In the genomic region with DNA sequence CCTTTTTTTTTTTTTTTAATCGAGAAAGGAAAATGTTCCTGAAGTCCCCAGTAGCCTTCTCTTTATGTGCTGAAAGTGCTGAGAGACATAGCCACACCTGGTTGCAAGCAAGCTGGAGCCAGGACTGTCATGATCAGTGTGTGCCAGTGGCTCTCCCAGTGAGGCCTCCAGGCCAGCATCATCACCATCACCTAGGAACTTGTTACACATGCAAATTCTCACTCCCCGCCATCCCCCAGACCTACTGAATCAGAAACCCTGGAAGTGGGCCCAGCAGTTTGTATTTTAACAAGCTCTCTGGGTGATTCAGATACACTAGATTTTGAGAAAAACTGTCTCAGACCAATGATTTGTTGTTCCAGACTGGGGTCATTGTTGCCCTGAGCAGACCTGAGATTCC, we compare ENCODE assay signal across 28 cellular contexts.
"Had no signal": no experiment of that assay in that cellular context is flagged by ENCODE, and none has a peak within 500 bp of the region (broad histone marks: within the 10 kb centered on the region; RNA-seq: fewer than 3 reads in every experiment).

No MANE protein-coding gene starts in this region.

- H3K36me3 Mint-ChIP-seq: activated CD4-positive, alpha-beta memory T cell treated with anti-CD3 and anti-CD28 coated beads for 36 hours; activated CD8-positive, alpha-beta memory T cell treated with anti-CD3 and anti-CD28 coated beads, Interleukin-2, amount 10 ng/mL, durations not matched to agents 7 days and 5 days; activated naive CD4-positive, alpha-beta T cell treated with anti-CD3 and anti-CD28 coated beads, Interleukin-2, amount 50 U/mL, for 24 hours; activated naive CD8-positive, alpha-beta T cell treated with anti-CD3 and anti-CD28 coated beads, Interleukin-2, amount 10 ng/mL, durations not matched to agents 7 days and 5 days had no signal

- H3K4me1 Mint-ChIP-seq: activated CD4-positive, alpha-beta T cell treated with anti-CD3 and anti-CD28 coated beads for 36 hours; activated CD4-positive, alpha-beta T cell treated with anti-CD3 and anti-CD28 coated beads, Interleukin-2, amount 10 ng/mL, durations not matched to agents 24 days and 14 days; activated CD8-positive, alpha-beta memory T cell treated with anti-CD3 and anti-CD28 coated beads, Interleukin-2, amount 10 ng/mL, durations not matched to agents 7 days and 5 days; activated naive CD4-positive, alpha-beta T cell treated with anti-CD3 and anti-CD28 coated beads, Interleukin-2, amount 50 U/mL, for 24 hours; activated naive CD8-positive, alpha-beta T cell treated with anti-CD3 and anti-CD28 coated beads, Interleukin-2, amount 10 ng/mL, durations not matched to agents 7 days and 5 days; T-helper 17 cell had no signal

- H3K4me3 ChIP-seq: body of pancreas, colonic mucosa, esophagus squamous epithelium had no signal

- DNase-seq: activated CD4-positive, alpha-beta memory T cell treated with anti-CD3 and anti-CD28 coated beads for 36 hours; activated CD4-positive, alpha-beta T cell treated with anti-CD3 and anti-CD28 coated beads for 36 hours; activated CD4-positive, alpha-beta T cell treated with anti-CD3 and anti-CD28 coated beads, Interleukin-2, amount 10 ng/mL, durations not matched to agents 24 days and 14 days; activated CD4-positive, CD25-positive, alpha-beta regulatory T cell; activated CD4-positive, CD25-positive, alpha-beta regulatory T cell treated with anti-CD3 and anti-CD28 coated beads, Interleukin-2, amount 50 U/mL, for 72 hours; activated CD8-positive, alpha-beta memory T cell treated with anti-CD3 and anti-CD28 coated beads, Interleukin-2, amount 10 ng/mL, durations not matched to agents 7 days and 5 days; activated CD8-positive, alpha-beta memory T cell treated with anti-CD3 and anti-CD28 coated beads, Interleukin-2, amount 50 U/mL, for 4 hours; activated CD8-positive, alpha-beta T cell treated with anti-CD3 and anti-CD28 coated beads, Interleukin-2, amount 10 ng/mL, durations not matched to agents 7 days and 5 days; activated effector memory CD4-positive, alpha-beta T cell treated with anti-CD3 and anti-CD28 coated beads, Interleukin-2, amount 50 U/mL, for 16 hours; activated naive CD4-positive, alpha-beta T cell treated with anti-CD3 and anti-CD28 coated beads for 36 hours; activated naive CD8-positive, alpha-beta T cell treated with anti-CD3 and anti-CD28 coated beads, Interleukin-2, amount 10 ng/mL, durations not matched to agents 7 days and 5 days; activated T-cell treated with anti-CD3 and anti-CD28 coated beads, Interleukin-2, amount 50 U/mL, for 1 hour; activated T-cell treated with anti-CD3 and anti-CD28 coated beads, Interleukin-2, amount 50 U/mL, for 48 hours; amniotic stem cell; body of pancreas; caudate nucleus; colonic mucosa; effector CD8-positive, alpha-beta T cell; esophagus squamous epithelium; T-helper 1 cell; T-helper 17 cell; T1000; WERI-Rb-1 had no signal

- H3K27me3 Mint-ChIP-seq: activated CD4-positive, alpha-beta memory T cell treated with anti-CD3 and anti-CD28 coated beads for 36 hours; activated CD4-positive, alpha-beta T cell treated with anti-CD3 and anti-CD28 coated beads, Interleukin-2, amount 10 ng/mL, durations not matched to agents 24 days and 14 days; activated CD8-positive, alpha-beta memory T cell treated with anti-CD3 and anti-CD28 coated beads, Interleukin-2, amount 10 ng/mL, durations not matched to agents 7 days and 5 days; activated naive CD4-positive, alpha-beta T cell treated with anti-CD3 and anti-CD28 coated beads, Interleukin-2, amount 50 U/mL, for 24 hours; activated naive CD8-positive, alpha-beta T cell treated with anti-CD3 and anti-CD28 coated beads, Interleukin-2, amount 10 ng/mL, durations not matched to agents 7 days and 5 days; T-helper 17 cell had no signal

- H3K4me3 Mint-ChIP-seq: activated CD4-positive, alpha-beta memory T cell treated with anti-CD3 and anti-CD28 coated beads for 36 hours; activated CD4-positive, alpha-beta T cell treated with anti-CD3 and anti-CD28 coated beads for 36 hours; activated CD4-positive, alpha-beta T cell treated with anti-CD3 and anti-CD28 coated beads, Interleukin-2, amount 10 ng/mL, durations not matched to agents 24 days and 14 days; activated CD8-positive, alpha-beta memory T cell treated with anti-CD3 and anti-CD28 coated beads, Interleukin-2, amount 10 ng/mL, durations not matched to agents 7 days and 5 days; activated CD8-positive, alpha-beta T cell treated with anti-CD3 and anti-CD28 coated beads, Interleukin-2, amount 10 ng/mL, durations not matched to agents 7 days and 5 days; activated naive CD4-positive, alpha-beta T cell treated with anti-CD3 and anti-CD28 coated beads for 36 hours; activated naive CD4-positive, alpha-beta T cell treated with anti-CD3 and anti-CD28 coated beads, Interleukin-2, amount 50 U/mL, for 24 hours; activated naive CD8-positive, alpha-beta T cell treated with anti-CD3 and anti-CD28 coated beads, Interleukin-2, amount 10 ng/mL, durations not matched to agents 7 days and 5 days; activated T-helper 1 cell treated with anti-CD3 and anti-CD28 coated beads, Interleukin-12 subunit alpha, Interleukin-12 subunit beta, Interleukin-2, Interleukin-4 antibody, amounts not matched to agents 30 ng/mL and 10 ng/mL and 1 ng/mL, durations not matched to agents 14 hours and 24 hours and 36 hours; T-helper 17 cell; T-helper 2 cell treated with Interferon-gamma antibody and Interleukin-4, amounts not matched to agents 5 μg/mL and 100 μg/mL, for 36 hours had no signal

- H3K27me3 ChIP-seq: body of pancreas, colonic mucosa, esophagus squamous epithelium had no signal

- H3K9me3 ChIP-seq: body of pancreas, colonic mucosa, esophagus squamous epithelium had no signal

- H3K27ac Mint-ChIP-seq: activated CD4-positive, alpha-beta memory T cell treated with anti-CD3 and anti-CD28 coated beads for 36 hours; activated CD4-positive, alpha-beta T cell treated with anti-CD3 and anti-CD28 coated beads for 36 hours; activated CD4-positive, alpha-beta T cell treated with anti-CD3 and anti-CD28 coated beads, Interleukin-2, amount 10 ng/mL, durations not matched to agents 24 days and 14 days; activated CD8-positive, alpha-beta memory T cell treated with anti-CD3 and anti-CD28 coated beads, Interleukin-2, amount 10 ng/mL, durations not matched to agents 7 days and 5 days; activated CD8-positive, alpha-beta T cell treated with anti-CD3 and anti-CD28 coated beads, Interleukin-2, amount 10 ng/mL, durations not matched to agents 7 days and 5 days; activated naive CD4-positive, alpha-beta T cell treated with anti-CD3 and anti-CD28 coated beads for 36 hours; activated naive CD4-positive, alpha-beta T cell treated with anti-CD3 and anti-CD28 coated beads, Interleukin-2, amount 50 U/mL, for 24 hours; activated naive CD8-positive, alpha-beta T cell treated with anti-CD3 and anti-CD28 coated beads, Interleukin-2, amount 10 ng/mL, durations not matched to agents 7 days and 5 days; activated T-helper 1 cell treated with anti-CD3 and anti-CD28 coated beads, Interleukin-12 subunit alpha, Interleukin-12 subunit beta, Interleukin-2, Interleukin-4 antibody, amounts not matched to agents 30 ng/mL and 10 ng/mL and 1 ng/mL, durations not matched to agents 14 hours and 24 hours and 36 hours; activated T-helper 2 cell treated with anti-CD3 and anti-CD28 coated beads, Interferon-gamma antibody, Interleukin-2, Interleukin-4, amounts not matched to agents 10 μg/mL and 5 μg/mL and 100 μg/mL, durations not matched to agents 14 hours and 24 hours and 36 hours; T-helper 17 cell; T-helper 2 cell treated with Interferon-gamma antibody and Interleukin-4, amounts not matched to agents 5 μg/mL and 100 μg/mL, for 36 hours had no signal

- H3K9me3 Mint-ChIP-seq: activated CD4-positive, alpha-beta T cell treated with anti-CD3 and anti-CD28 coated beads, Interleukin-2, amount 10 ng/mL, durations not matched to agents 24 days and 14 days; activated naive CD4-positive, alpha-beta T cell treated with anti-CD3 and anti-CD28 coated beads, Interleukin-2, amount 50 U/mL, for 24 hours; activated T-helper 2 cell treated with anti-CD3 and anti-CD28 coated beads, Interferon-gamma antibody, Interleukin-2, Interleukin-4, amounts not matched to agents 10 μg/mL and 5 μg/mL and 100 μg/mL, durations not matched to agents 14 hours and 24 hours and 36 hours; T-helper 2 cell treated with Interferon-gamma antibody and Interleukin-4, amounts not matched to agents 5 μg/mL and 100 μg/mL, for 36 hours had no signal

- H3K36me3 ChIP-seq: colonic mucosa, esophagus squamous epithelium, WERI-Rb-1 had no signal

- H3K4me1 ChIP-seq: body of pancreas, colonic mucosa, esophagus squamous epithelium had no signal

- ATAC-seq: activated CD4-positive, alpha-beta T cell treated with anti-CD3 and anti-CD28 coated beads for 36 hours; activated CD8-positive, alpha-beta memory T cell treated with anti-CD3 and anti-CD28 coated beads, Interleukin-2, amount 10 ng/mL, durations not matched to agents 7 days and 5 days; activated CD8-positive, alpha-beta T cell treated with anti-CD3 and anti-CD28 coated beads, Interleukin-2, amount 10 ng/mL, durations not matched to agents 7 days and 5 days; body of pancreas; T-helper 17 cell had no signal

- H3K27ac ChIP-seq: body of pancreas, colonic mucosa, epithelial cell of prostate, esophagus squamous epithelium, WERI-Rb-1 had no signal
